Comparison of ENCODE assay signal across 12 cellular contexts in genomic region chr3:184328516-184328915, GRCh38.
"Had no signal": no experiment of that assay in that cellular context is flagged by ENCODE, and none has a peak within 500 bp of the region (broad histone marks: within the 10 kb centered on the region; RNA-seq: fewer than 3 reads in every experiment).

No MANE protein-coding gene starts in this region.

- H3K4me1 ChIP-seq: body of pancreas, uterus had no signal

- ATAC-seq: body of pancreas; effector memory CD8-positive, alpha-beta T cell had no signal

- H3K27me3 ChIP-seq: body of pancreas, ovary, uterus had no signal

- H3K4me3 Mint-ChIP-seq: central memory CD8-positive, alpha-beta T cell had no signal

- H3K9me3 ChIP-seq: body of pancreas, ovary, uterus had no signal

- H3K9me3 Mint-ChIP-seq: central memory CD8-positive, alpha-beta T cell; effector memory CD8-positive, alpha-beta T cell had no signal

- H3K27ac ChIP-seq: body of pancreas, ovary, uterus had no signal

- H3K36me3 ChIP-seq: ovary, uterus had no signal

- H3K4me3 ChIP-seq: body of pancreas, ovary, uterus had no signal

- DNase-seq: activated CD4-positive, alpha-beta T cell treated with anti-CD3 and anti-CD28 coated beads for 4 hours; activated naive CD4-positive, alpha-beta T cell treated with Interleukin-2 at 50 U/mL for 16 hours; body of pancreas; effector memory CD8-positive, alpha-beta T cell; hippocampal formation; kidney glomerular epithelial cell; ovary; stimulated activated CD4-positive, alpha-beta T cell treated with anti-CD3 and anti-CD28 coated beads, Interleukin-2, amount 100 ng/mL, for 48 hours; SW 1271; T-helper 9 cell; uterus had no signal

- H3K27me3 Mint-ChIP-seq: central memory CD8-positive, alpha-beta T cell; effector memory CD8-positive, alpha-beta T cell had no signal
